In the genomic region with DNA sequence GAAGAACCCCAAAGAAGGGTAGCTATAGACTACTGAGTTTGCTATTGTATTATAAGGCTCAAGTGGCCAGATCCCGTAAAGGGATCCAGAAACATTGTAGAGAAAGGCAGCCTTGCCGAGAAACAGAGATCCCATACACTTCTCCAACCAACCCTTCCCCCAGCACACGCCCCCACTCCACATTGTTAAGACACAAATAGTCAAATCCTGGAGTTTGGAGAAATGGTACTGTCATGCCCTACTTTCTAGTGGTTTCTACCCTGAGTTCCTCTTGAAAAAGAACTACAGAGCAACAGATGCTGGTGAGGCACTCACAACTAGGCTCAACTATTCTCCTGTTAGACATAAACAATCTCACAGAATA, we compare ENCODE assay signal across 1 cellular context.
TF ChIP-seq lines count a peak whose summit lies in the region.

No MANE protein-coding gene starts in this region.

TF ChIP-seq in WTC11, 78 proteins besides CTCF, POLR2A, EP300 and RAD21 (continued from another document):
- TF ChIP-seq, protein P1, sequence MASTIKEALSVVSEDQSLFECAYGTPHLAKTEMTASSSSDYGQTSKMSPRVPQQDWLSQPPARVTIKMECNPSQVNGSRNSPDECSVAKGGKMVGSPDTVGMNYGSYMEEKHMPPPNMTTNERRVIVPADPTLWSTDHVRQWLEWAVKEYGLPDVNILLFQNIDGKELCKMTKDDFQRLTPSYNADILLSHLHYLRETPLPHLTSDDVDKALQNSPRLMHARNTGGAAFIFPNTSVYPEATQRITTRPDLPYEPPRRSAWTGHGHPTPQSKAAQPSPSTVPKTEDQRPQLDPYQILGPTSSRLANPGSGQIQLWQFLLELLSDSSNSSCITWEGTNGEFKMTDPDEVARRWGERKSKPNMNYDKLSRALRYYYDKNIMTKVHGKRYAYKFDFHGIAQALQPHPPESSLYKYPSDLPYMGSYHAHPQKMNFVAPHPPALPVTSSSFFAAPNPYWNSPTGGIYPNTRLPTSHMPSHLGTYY (CRISPR knock-in tag; IDR thresholded peaks at IDR 0.05) = no peak
- TF ChIP-seq KAT7 (CRISPR knock-in tag; IDR thresholded peaks at IDR 0.05; ENCODE audit: borderline replicate concordance) (no peak), FOXP1 (CRISPR knock-in tag; IDR thresholded peaks at IDR 0.05; ENCODE audit: borderline replicate concordance) (no peak), ARID4B (CRISPR knock-in tag; IDR thresholded peaks at IDR 0.05; ENCODE audit: borderline replicate concordance) (no peak), EMX1 (CRISPR knock-in tag; IDR thresholded peaks at IDR 0.05) (no peak), NR1H2 (CRISPR knock-in tag; IDR thresholded peaks at IDR 0.05) (no peak), ZSCAN18 (CRISPR knock-in tag; IDR thresholded peaks at IDR 0.05) (no peak), RORB (CRISPR knock-in tag; IDR thresholded peaks at IDR 0.05) (no peak), ZNF317 (CRISPR knock-in tag; IDR thresholded peaks at IDR 0.05; ENCODE audit: borderline replicate concordance, low read depth) (no peak), NR2C2 (CRISPR knock-in tag; IDR thresholded peaks at IDR 0.05) (no peak), USF1 (CRISPR knock-in tag; IDR thresholded peaks at IDR 0.05) (no peak), ELF4 (CRISPR knock-in tag; IDR thresholded peaks at IDR 0.05; ENCODE audit: low read depth) (no peak), CREB1 (CRISPR knock-in tag; IDR thresholded peaks at IDR 0.05) (no peak)
- TF ChIP-seq, protein P2, sequence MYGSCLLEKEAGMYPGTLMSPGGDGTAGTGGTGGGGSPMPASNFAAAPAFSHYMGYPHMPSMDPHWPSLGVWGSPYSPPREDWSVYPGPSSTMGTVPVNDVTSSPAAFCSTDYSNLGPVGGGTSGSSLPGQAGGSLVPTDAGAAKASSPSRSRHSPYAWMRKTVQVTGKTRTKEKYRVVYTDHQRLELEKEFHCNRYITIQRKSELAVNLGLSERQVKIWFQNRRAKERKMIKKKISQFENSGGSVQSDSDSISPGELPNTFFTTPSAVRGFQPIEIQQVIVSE (CRISPR knock-in tag; IDR thresholded peaks at IDR 0.05; ENCODE audit: borderline replicate concordance) = no peak
